In the genomic region with DNA sequence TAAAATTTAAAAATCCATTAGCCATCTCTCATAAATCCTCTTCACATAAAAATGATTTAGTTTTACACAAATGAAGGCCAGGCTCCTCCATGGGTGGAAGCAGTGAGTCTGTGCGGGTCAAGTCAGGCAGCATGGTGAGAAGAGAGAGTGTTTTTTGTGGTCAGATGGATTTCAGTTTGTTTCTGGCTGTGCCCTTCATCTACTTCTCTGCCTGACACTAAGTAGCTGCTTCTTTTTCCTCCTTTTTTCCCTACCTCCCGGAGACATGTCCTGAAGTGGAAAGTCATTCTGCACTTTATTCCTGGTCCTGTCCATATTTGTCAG, we compare ENCODE assay signal across 17 cellular contexts. TPM values are rescaled to one million over a fixed set of nuclear protein-coding genes. Genes with fewer than 3 reads are reported as not detected.
DNase-seq lines count a peak whose midpoint lies in the region; ATAC-seq and TF ChIP-seq lines count a peak whose summit lies in the region.
"Had no signal": no experiment of that assay in that cellular context is flagged by ENCODE, and none has a peak within 500 bp of the region (broad histone marks: within the 10 kb centered on the region; RNA-seq: fewer than 3 reads in every experiment).

No MANE protein-coding gene starts in this region.

- TF ChIP-seq EP300 in sigmoid colon (IDR thresholded peaks at IDR 0.05) (no peak), tibial nerve (IDR thresholded peaks at IDR 0.05) (no peak)

- no peaks in the 10 kb centered on the region for H3K9me3 Mint-ChIP-seq in activated CD4-positive, alpha-beta T cell treated with anti-CD3 and anti-CD28 coated beads, Interleukin-2, amount 10 ng/mL, durations not matched to agents 7 days and 5 days
- H3K9me3 Mint-ChIP-seq in osteocyte (ENCODE audit: unreplicated experiment), result no peaks in the 10 kb centered on the region
- H3K9me3 Mint-ChIP-seq: activated CD4-positive, alpha-beta T cell treated with anti-CD3 and anti-CD28 coated beads, Interleukin-2, amount 10 ng/mL, durations not matched to agents 24 days and 14 days; HFFc6 had no signal

- TF ChIP-seq CTCF in sigmoid colon (IDR thresholded peaks at IDR 0.05) (no peak), tibial nerve (IDR thresholded peaks at IDR 0.05) (no peak), osteocyte (IDR thresholded peaks at IDR 0.05) (no peak)

- H3K36me3 Mint-ChIP-seq in activated CD4-positive, alpha-beta T cell treated with anti-CD3 and anti-CD28 coated beads, Interleukin-2, amount 10 ng/mL, durations not matched to agents 7 days and 5 days (ENCODE audit: low read depth), result no peaks in the 10 kb centered on the region
- no peaks in the 10 kb centered on the region for H3K36me3 Mint-ChIP-seq in osteocyte (ENCODE audit: unreplicated experiment)
- H3K36me3 Mint-ChIP-seq: CD8-positive, alpha-beta memory T cell; natural killer cell treated with Interleukin-12 subunit alpha and Interleukin-12 subunit beta and Interleukin-15 and Interleukin-18, amount 100 ng/mL, for 72 hours had no signal

- intact Hi-C loops in sigmoid colon (cut with DNase I), result no loop called here

- no peak overlapping the region for H3K27ac Mint-ChIP-seq in activated CD4-positive, alpha-beta T cell treated with anti-CD3 and anti-CD28 coated beads, Interleukin-2, amount 10 ng/mL, durations not matched to agents 7 days and 5 days
- no peak overlapping the region for H3K27ac Mint-ChIP-seq in osteocyte (ENCODE audit: unreplicated experiment)
- H3K27ac Mint-ChIP-seq: activated CD4-positive, alpha-beta T cell treated with anti-CD3 and anti-CD28 coated beads, Interleukin-2, amount 10 ng/mL, durations not matched to agents 24 days and 14 days; activated T-helper 17 cell treated with anti-CD3 and anti-CD28 coated beads, Interleukin-2, amount 50 U/mL, for 72 hours; CD8-positive, alpha-beta memory T cell; HFFc6; T-helper 17 cell had no signal

- TF ChIP-seq POLR2A in sigmoid colon (IDR thresholded peaks at IDR 0.05) (no peak), tibial nerve (IDR thresholded peaks at IDR 0.05) (no peak)

- H3K36me3 ChIP-seq in sigmoid colon, result no peaks in the 10 kb centered on the region
- no peaks in the 10 kb centered on the region for H3K36me3 ChIP-seq in tibial nerve
- H3K36me3 ChIP-seq: suprapubic skin had no signal

- H3K27me3 ChIP-seq in sigmoid colon, result no peaks in the 10 kb centered on the region
- H3K27me3 ChIP-seq in tibial nerve, result no peaks in the 10 kb centered on the region
- H3K27me3 ChIP-seq: suprapubic skin had no signal

- peaks cover 3% of the 10 kb centered on the region for H3K27me3 Mint-ChIP-seq in activated CD4-positive, alpha-beta T cell treated with anti-CD3 and anti-CD28 coated beads, Interleukin-2, amount 10 ng/mL, durations not matched to agents 7 days and 5 days
- peaks cover 4% of the 10 kb centered on the region for H3K27me3 Mint-ChIP-seq in osteocyte (ENCODE audit: unreplicated experiment)
- H3K27me3 Mint-ChIP-seq: natural killer cell treated with Interleukin-12 subunit alpha and Interleukin-12 subunit beta and Interleukin-15 and Interleukin-18, amount 100 ng/mL, for 72 hours had no signal

- CTCF ChIA-PET in activated CD4-positive, alpha-beta T cell treated with anti-CD3 and anti-CD28 coated beads, Interleukin-2, amount 10 ng/mL, durations not matched to agents 7 days and 5 days (lab: Charles Lee), result no interaction called here

- H3K4me3 ChIP-seq in sigmoid colon, result no peak overlapping the region
- no peak overlapping the region for H3K4me3 ChIP-seq in tibial nerve
- H3K4me3 ChIP-seq: suprapubic skin had no signal

- ATAC-seq in GM18909 (IDR thresholded peaks at IDR 0.05; ENCODE audit: poor library complexity, unreplicated experiment) (peak; percentile 52), HG02852 (IDR thresholded peaks at IDR 0.05; ENCODE audit: unreplicated experiment) (peak; percentile 53)
- ATAC-seq: activated T-helper 17 cell treated with anti-CD3 and anti-CD28 coated beads, Interleukin-2, amount 50 U/mL, for 72 hours; natural killer cell treated with Interleukin-12 subunit alpha and Interleukin-12 subunit beta and Interleukin-15 and Interleukin-18, amount 100 ng/mL, for 72 hours; T-helper 17 cell had no signal

- peak overlapping the region in 3 of 4 donors; percentile 24 to 66 (median 44) for H3K27ac ChIP-seq in sigmoid colon
- H3K27ac ChIP-seq in tibial nerve, result peak overlapping the region in 1 of 4 donors; percentile 29
- H3K27ac ChIP-seq: suprapubic skin had no signal

- 33 to 81% methylated on average over 2 of the region's 2 CpGs for WGBS in sigmoid colon, 2 donors
- WGBS in tibial nerve, 2 donors, result 52 to 55% methylated on average over 2 of the region's 2 CpGs

- H3K9me3 ChIP-seq in sigmoid colon (no peaks in the 10 kb centered on the region), tibial nerve (no peaks in the 10 kb centered on the region)
- H3K9me3 ChIP-seq: suprapubic skin had no signal

- no peak overlapping the region for H3K4me3 Mint-ChIP-seq in activated CD4-positive, alpha-beta T cell treated with anti-CD3 and anti-CD28 coated beads, Interleukin-2, amount 10 ng/mL, durations not matched to agents 7 days and 5 days
- no peak overlapping the region for H3K4me3 Mint-ChIP-seq in osteocyte (ENCODE audit: unreplicated experiment)
- H3K4me3 Mint-ChIP-seq: activated CD4-positive, alpha-beta T cell treated with anti-CD3 and anti-CD28 coated beads, Interleukin-2, amount 10 ng/mL, durations not matched to agents 24 days and 14 days; activated T-helper 17 cell treated with anti-CD3 and anti-CD28 coated beads, Interleukin-2, amount 50 U/mL, for 72 hours; CD8-positive, alpha-beta memory T cell; HFFc6; natural killer cell treated with Interleukin-12 subunit alpha and Interleukin-12 subunit beta and Interleukin-15 and Interleukin-18, amount 100 ng/mL, for 72 hours had no signal

- peak; percentile 85 for DNase-seq in NOMO-1 treated with DMSO at 0.1 percent for 48 hours (lab: John Stamatoyannopoulos, UW; ENCODE audit: unreplicated experiment)
- DNase-seq in sigmoid colon, result no peak
- DNase-seq in tibial nerve (ENCODE audit: low spot score in 2 of 2), result no peak
- DNase-seq in activated CD4-positive, alpha-beta T cell treated with anti-CD3 and anti-CD28 coated beads, Interleukin-2, amount 10 ng/mL, durations not matched to agents 7 days and 5 days, result no peak
- DNase-seq in osteocyte (ENCODE audit: extremely low spot score, unreplicated experiment), result no peak
- DNase-seq in stimulated activated CD4-positive, alpha-beta T cell treated with anti-CD3 and anti-CD28 coated beads, Interleukin-2, amount 100 ng/mL, for 24 hours, result no peak
- DNase-seq: activated CD4-positive, alpha-beta T cell treated with anti-CD3 and anti-CD28 coated beads, Interleukin-2, amount 10 ng/mL, durations not matched to agents 24 days and 14 days; CD8-positive, alpha-beta memory T cell; head of caudate nucleus; HFFc6; NCI-H2171 treated with DMSO at 0.1 percent for 48 hours; T-helper 17 cell had no signal

- H3K4me1 ChIP-seq in sigmoid colon (peaks cover 0 to 62% (median 31%) of the 10 kb centered on the region in 4 donors), tibial nerve (peaks cover 0 to 24% (median 3%) of the 10 kb centered on the region in 4 donors)

- POLR2A ChIA-PET in activated CD4-positive, alpha-beta T cell treated with anti-CD3 and anti-CD28 coated beads, Interleukin-2, amount 10 ng/mL, durations not matched to agents 7 days and 5 days (lab: Charles Lee), result no interaction called here

- no peaks in the 10 kb centered on the region for H3K4me1 Mint-ChIP-seq in activated CD4-positive, alpha-beta T cell treated with anti-CD3 and anti-CD28 coated beads, Interleukin-2, amount 10 ng/mL, durations not matched to agents 7 days and 5 days
- H3K4me1 Mint-ChIP-seq in osteocyte (ENCODE audit: unreplicated experiment), result peaks cover 10% of the 10 kb centered on the region
- H3K4me1 Mint-ChIP-seq: activated CD4-positive, alpha-beta T cell treated with anti-CD3 and anti-CD28 coated beads, Interleukin-2, amount 10 ng/mL, durations not matched to agents 24 days and 14 days; CD8-positive, alpha-beta memory T cell; T-helper 17 cell had no signal

RNA-seq across cellular contexts. Expression of a gene that starts 10.3 kb away (rescaled TPM):
- total RNA-seq in sigmoid colon (10 to 100 TPM; 17.2 to 51.0 (median 29.0) TPM), tibial nerve (1 to 10 TPM; 3.7 to 7.2 (median 6.3) TPM), osteocyte (1.5 and 2.4 TPM in 2 replicates)
- 1 to 10 TPM; 3.2 to 5.0 (median 4.2) TPM for polyA plus RNA-seq in sigmoid colon
- not detected for total RNA-seq in activated CD4-positive, alpha-beta T cell treated with anti-CD3 and anti-CD28 coated beads, Interleukin-2, amount 10 ng/mL, durations not matched to agents 7 days and 5 days
- polyA plus RNA-seq: CD8-positive, alpha-beta memory T cell had no signal
